In the genomic region with DNA sequence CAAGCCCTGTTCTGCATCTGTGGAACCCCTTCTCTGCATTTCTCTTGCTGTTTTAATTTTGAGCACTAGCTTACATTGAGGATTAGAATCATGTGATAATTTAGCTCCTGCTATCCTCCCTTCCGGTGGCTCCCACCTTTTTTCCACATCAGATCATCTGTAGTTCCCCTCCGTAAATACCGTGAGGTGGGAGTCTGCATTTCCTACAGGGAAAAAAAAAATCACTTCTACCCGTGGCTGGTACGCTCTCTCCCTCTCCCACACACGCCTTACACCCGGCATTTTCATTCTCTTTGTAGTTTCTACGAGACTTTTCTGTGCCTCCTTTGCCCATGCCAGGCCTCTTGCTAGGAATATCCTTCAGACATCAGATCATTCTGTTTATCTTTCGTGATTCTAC, we compare ENCODE assay signal across 17 cellular contexts. TPM values are rescaled to one million over a fixed set of nuclear protein-coding genes. Genes with fewer than 3 reads are reported as not detected.
DNase-seq lines count a peak whose midpoint lies in the region; ATAC-seq and FAIRE-seq lines count a peak whose summit lies in the region.
"Had no signal": no experiment of that assay in that cellular context is flagged by ENCODE, and none has a peak within 500 bp of the region (broad histone marks: within the 10 kb centered on the region; RNA-seq: fewer than 3 reads in every experiment).

No MANE protein-coding gene starts in this region.

- H3K27ac Mint-ChIP-seq in activated CD4-positive, alpha-beta T cell treated with anti-CD3 and anti-CD28 coated beads for 36 hours = peak overlapping the region; percentile 57
- H3K27ac Mint-ChIP-seq in activated naive CD8-positive, alpha-beta T cell = peak overlapping the region; percentile 46
- no peak overlapping the region for H3K27ac Mint-ChIP-seq in activated naive CD8-positive, alpha-beta T cell treated with anti-CD3 and anti-CD28 coated beads, Interleukin-2, amount 50 U/mL, for 24 hours
- H3K27ac Mint-ChIP-seq: GM23338 had no signal

- CTCF ChIA-PET in activated CD4-positive, alpha-beta T cell treated with anti-CD3 and anti-CD28 coated beads for 36 hours (lab: Charles Lee) = interaction anchor here (0.6 to 1.8 kb wide), 2 partner anchors 15 to 17 kb away, joined by 3 to 7 read pairs; no protein-coding TSS in a partner anchor

- FAIRE-seq in urothelium cell line (lab: Jason Lieb, UNC) = peak; percentile 56
- FAIRE-seq: GM12892 had no signal

- H3K9me3 Mint-ChIP-seq in activated CD4-positive, alpha-beta T cell treated with anti-CD3 and anti-CD28 coated beads for 36 hours (ENCODE audit: low read depth) = no peaks in the 10 kb centered on the region
- no peaks in the 10 kb centered on the region for H3K9me3 Mint-ChIP-seq in activated naive CD8-positive, alpha-beta T cell (ENCODE audit: low read depth)
- H3K9me3 Mint-ChIP-seq in activated naive CD8-positive, alpha-beta T cell treated with anti-CD3 and anti-CD28 coated beads, Interleukin-2, amount 50 U/mL, for 24 hours = no peaks in the 10 kb centered on the region
- H3K9me3 Mint-ChIP-seq: GM23338 had no signal

- H3K4me3 Mint-ChIP-seq in activated CD4-positive, alpha-beta T cell treated with anti-CD3 and anti-CD28 coated beads for 36 hours = peak overlapping the region; percentile 34
- H3K4me3 Mint-ChIP-seq in activated naive CD8-positive, alpha-beta T cell = no peak overlapping the region
- H3K4me3 Mint-ChIP-seq in activated naive CD8-positive, alpha-beta T cell treated with anti-CD3 and anti-CD28 coated beads, Interleukin-2, amount 50 U/mL, for 24 hours = no peak overlapping the region
- H3K4me3 Mint-ChIP-seq: GM23338 had no signal

- H3K36me3 Mint-ChIP-seq in activated CD4-positive, alpha-beta T cell treated with anti-CD3 and anti-CD28 coated beads for 36 hours (ENCODE audit: low read depth) = peaks cover 10% of the 10 kb centered on the region
- peaks cover 6% of the 10 kb centered on the region for H3K36me3 Mint-ChIP-seq in activated naive CD8-positive, alpha-beta T cell
- H3K36me3 Mint-ChIP-seq in activated naive CD8-positive, alpha-beta T cell treated with anti-CD3 and anti-CD28 coated beads, Interleukin-2, amount 50 U/mL, for 24 hours (ENCODE audit: low read depth) = peaks cover 6% of the 10 kb centered on the region

- intact Hi-C loops in activated CD4-positive, alpha-beta T cell treated with anti-CD3 and anti-CD28 coated beads for 36 hours (cut with DNase I, micrococcal nuclease) = no loop called here

- H3K27me3 Mint-ChIP-seq in activated CD4-positive, alpha-beta T cell treated with anti-CD3 and anti-CD28 coated beads for 36 hours = no peaks in the 10 kb centered on the region
- no peaks in the 10 kb centered on the region for H3K27me3 Mint-ChIP-seq in activated naive CD8-positive, alpha-beta T cell
- no peaks in the 10 kb centered on the region for H3K27me3 Mint-ChIP-seq in activated naive CD8-positive, alpha-beta T cell treated with anti-CD3 and anti-CD28 coated beads, Interleukin-2, amount 50 U/mL, for 24 hours

- POLR2A ChIA-PET in activated CD4-positive, alpha-beta T cell treated with anti-CD3 and anti-CD28 coated beads for 36 hours (lab: Charles Lee) = no interaction called here

- peaks cover 32% of the 10 kb centered on the region for H3K4me1 Mint-ChIP-seq in activated CD4-positive, alpha-beta T cell treated with anti-CD3 and anti-CD28 coated beads for 36 hours
- H3K4me1 Mint-ChIP-seq in activated naive CD8-positive, alpha-beta T cell (ENCODE audit: low read depth) = peaks cover 35% of the 10 kb centered on the region
- peaks cover 24% of the 10 kb centered on the region for H3K4me1 Mint-ChIP-seq in activated naive CD8-positive, alpha-beta T cell treated with anti-CD3 and anti-CD28 coated beads, Interleukin-2, amount 50 U/mL, for 24 hours
- H3K4me1 Mint-ChIP-seq: GM23338 had no signal

- DNase-seq in activated CD4-positive, alpha-beta T cell treated with anti-CD3 and anti-CD28 coated beads for 36 hours = no peak
- no peak for DNase-seq in activated CD4-positive, alpha-beta T cell treated with anti-CD3 and anti-CD28 coated beads for 1 hour
- DNase-seq in activated naive CD8-positive, alpha-beta T cell treated with anti-CD3 and anti-CD28 coated beads, Interleukin-2, amount 50 U/mL, for 24 hours = no peak
- DNase-seq in left kidney (ENCODE audit: low read depth, low spot score) = peak; percentile 78
- DNase-seq in urothelium cell line (ENCODE audit: low spot score) = no peak
- no peak for DNase-seq in stimulated activated CD4-positive, alpha-beta T cell treated with anti-CD3 and anti-CD28 coated beads, Interleukin-4, amount 100 ng/mL, for 1 hour
- DNase-seq: DMS 273 treated with DMSO at 0.1 percent for 48 hours, NCI-H1417 treated with DMSO at 0.1 percent for 48 hours, NCI-H1930, NCI-H526 treated with DMSO at 0.1 percent for 48 hours, OCI-M1 had no signal

- no peak for ATAC-seq in activated CD4-positive, alpha-beta T cell treated with anti-CD3 and anti-CD28 coated beads for 36 hours
- ATAC-seq in activated naive CD8-positive, alpha-beta T cell treated with anti-CD3 and anti-CD28 coated beads, Interleukin-2, amount 50 U/mL, for 24 hours = no peak
- no peak for ATAC-seq in GM19395 (IDR thresholded peaks at IDR 0.05; ENCODE audit: unreplicated experiment)
- ATAC-seq: GM23338 had no signal

RNA-seq across cellular contexts. Expression of gene OCM, which starts 41.8 kb away (rescaled TPM):
- not detected for total RNA-seq in activated CD4-positive, alpha-beta T cell treated with anti-CD3 and anti-CD28 coated beads for 36 hours
- total RNA-seq: A172, GM23338, RPMI7951 had no signal

RNA-seq across cellular contexts. Expression of gene RNF216, which starts 57.3 kb away (rescaled TPM):
- 10 to 100 TPM; 37.2 to 41.1 TPM for total RNA-seq in activated CD4-positive, alpha-beta T cell treated with anti-CD3 and anti-CD28 coated beads for 36 hours

RNA-seq across cellular contexts. Expression of gene CCZ1, which starts 59.8 kb away (rescaled TPM):
- total RNA-seq in activated CD4-positive, alpha-beta T cell treated with anti-CD3 and anti-CD28 coated beads for 36 hours = 100 to 1,000 TPM in 1 of 2 experiments, 10 to 100 TPM in 1; 90.2 to 132 TPM
